ENCODE assay signal across 8 cellular contexts in genomic region chr14:20455355-20456300, GRCh38.
DNase-seq lines count a peak whose midpoint lies in the region; ATAC-seq and TF ChIP-seq lines count a peak whose summit lies in the region.

No MANE protein-coding gene starts in this region.

- H3K9ac ChIP-seq in iPS-20b (ENCODE audit: low read depth, low read length): peak overlapping the region; percentile 100
- H3K9ac ChIP-seq in stomach smooth muscle (ENCODE audit: low read length in 2 of 2): peak overlapping the region; percentile 95 to 97

- H3K27me3 ChIP-seq in iPS-20b (ENCODE audit: insufficient read depth, low read length): no peaks in the 10 kb centered on the region
- H3K27me3 ChIP-seq in stomach smooth muscle (ENCODE audit: control insufficient read depth in 1 of 2, insufficient read depth in 2 of 2, low read length in 2 of 2): no peaks in the 10 kb centered on the region

- ATAC-seq in HG02678 (IDR thresholded peaks at IDR 0.05; ENCODE audit: unreplicated experiment): peak; percentile 52

- no peak for TF ChIP-seq CTCF in GM10248 (IDR thresholded peaks at IDR 0.05; ENCODE audit: control extremely low read depth, extremely low read depth, low read depth, missing control alignments)

- DNase-seq in AG08395 (ENCODE audit: low spot score) (peak; percentile 65), GM10248 (ENCODE audit: extremely low spot score) (peak; percentile 50), NCI-H2107 (lab: John Stamatoyannopoulos, UW) (peak; percentile 72), NCI-H774 (lab: John Stamatoyannopoulos, UW) (no peak)

- H3K9me3 ChIP-seq in iPS-20b (ENCODE audit: insufficient read depth, low read depth, low read length) (no peaks in the 10 kb centered on the region), stomach smooth muscle (ENCODE audit: control insufficient read depth in 2 of 2, low read length in 2 of 2) (no peaks in the 10 kb centered on the region)

- H3K27ac ChIP-seq in angular gyrus (ENCODE audit: low read depth, low read length) (peak overlapping the region; percentile 98), iPS-20b (ENCODE audit: low read length) (peak overlapping the region; percentile 94), stomach smooth muscle (ENCODE audit: low read length) (peak overlapping the region; percentile 94)

- CTCF ChIA-PET in GM10248 (lab: Yijun Ruan, JAX): interaction anchor here (0.8 to 5.4 kb wide), 8 partner anchors 8 to 154 kb away, joined by 3 to 39 read pairs (median 4); no protein-coding TSS in a partner anchor

- H3K36me3 ChIP-seq in iPS-20b (ENCODE audit: insufficient read depth, low read depth, low read length) (peaks cover 66% of the 10 kb centered on the region), stomach smooth muscle (ENCODE audit: control insufficient read depth in 2 of 2, insufficient read depth in 2 of 2, low read length in 2 of 2) (peaks cover 33 to 34% of the 10 kb centered on the region in 2 donors)

- peak overlapping the region; percentile 89 for H3K4me3 ChIP-seq in iPS-20b (ENCODE audit: low read length)
- H3K4me3 ChIP-seq in stomach smooth muscle (ENCODE audit: low read length in 2 of 2): peak overlapping the region; percentile 97 to 98

- H3K4me1 ChIP-seq in iPS-20b (ENCODE audit: insufficient read depth, low read length) (peaks cover 11% of the 10 kb centered on the region), stomach smooth muscle (ENCODE audit: control insufficient read depth, insufficient read depth, low read length) (peaks cover 39% of the 10 kb centered on the region)

- POLR2A ChIA-PET in GM10248 (lab: Yijun Ruan, JAX): interaction anchor here (0.7 to 2.0 kb wide), 5 partner anchors 12 to 113 kb away, joined by 4 to 13 read pairs (median 5); partner anchors contain the start of genes PARP2, PNP and TEP1
